Comparison of ENCODE assay signal across 8 cellular contexts in genomic region chr22:50582562-50583293, GRCh38. TPM values are rescaled to one million over a fixed set of nuclear protein-coding genes. Genes with fewer than 3 reads are reported as not detected.
DNase-seq lines count a peak whose midpoint lies in the region; TF ChIP-seq lines count a peak whose summit lies in the region.

Gene CHKB, minus strand, starts transcription at chr22:50582849. Its CDS starts 68 bp downstream, at chr22:50582781.

- no peaks in the 10 kb centered on the region for H3K27me3 ChIP-seq in HAP-1 (ENCODE audit: low read depth)
- no peaks in the 10 kb centered on the region for H3K27me3 ChIP-seq in MM.1S (replicated peaks; ENCODE audit: insufficient read depth, low read length)

- H3F3A ChIP-seq in MM.1S (ENCODE audit: insufficient read depth, low read length) = no peaks in the 10 kb centered on the region

- H3K79me2 ChIP-seq in MM.1S (ENCODE audit: low read length) = peaks cover 19% of the 10 kb centered on the region

- in situ Hi-C loops in HAP-1 (cut with MboI; ENCODE audit: low sequenced_read_pairs) = no loop called here

- no peaks in the 10 kb centered on the region for H4K20me1 ChIP-seq in MM.1S (ENCODE audit: insufficient read depth, low read length)

- H3K36me3 ChIP-seq in ES-I3 (ENCODE audit: insufficient read depth, low read length) (no peaks in the 10 kb centered on the region), HAP-1 (replicated peaks) (peaks cover 30% of the 10 kb centered on the region), MM.1S (replicated peaks; ENCODE audit: insufficient read depth, low read length) (no peaks in the 10 kb centered on the region)

- H2AFZ ChIP-seq in MM.1S (ENCODE audit: low read length) = peak within 1 kb of the TSS; percentile 98

- no peaks in the 10 kb centered on the region for H3K9me2 ChIP-seq in MM.1S (replicated peaks; ENCODE audit: insufficient read depth, low read length)

- no peaks in the 10 kb centered on the region for H3K9me3 Mint-ChIP-seq in nephron
- H3K9me3 Mint-ChIP-seq in stimulated activated naive CD8-positive, alpha-beta T cell treated with anti-CD3 and anti-CD28 coated beads, Interleukin-15, Interleukin-2, amounts not matched to agents 100 ng/mL and 50 ng/mL, for 24 hours = no peaks in the 10 kb centered on the region

- H3K4me3 ChIP-seq in HAP-1 = peak within 1 kb of the TSS; percentile 91
- H3K4me3 ChIP-seq in MM.1S (ENCODE audit: low read length) = peak within 1 kb of the TSS; percentile 97
- H3K4me3 ChIP-seq in fibroblast of the aortic adventitia (ENCODE audit: low read depth, low read length) = peak within 1 kb of the TSS; percentile 89

- H3K27ac Mint-ChIP-seq in nephron = peak within 1 kb of the TSS; percentile 76 to 95 (median 94)
- peak within 1 kb of the TSS; percentile 97 for H3K27ac Mint-ChIP-seq in stimulated activated naive CD8-positive, alpha-beta T cell treated with anti-CD3 and anti-CD28 coated beads, Interleukin-15, Interleukin-2, amounts not matched to agents 100 ng/mL and 50 ng/mL, for 24 hours

- H3K9me3 ChIP-seq in ES-I3 (ENCODE audit: control insufficient read depth, insufficient read depth, low read length) (no peaks in the 10 kb centered on the region), HAP-1 (no peaks in the 10 kb centered on the region), MM.1S (replicated peaks; ENCODE audit: insufficient read depth, low read length) (no peaks in the 10 kb centered on the region)

- H3K36me3 Mint-ChIP-seq in nephron (ENCODE audit: low read depth) = peaks cover 11% of the 10 kb centered on the region
- H3K36me3 Mint-ChIP-seq in stimulated activated naive CD8-positive, alpha-beta T cell treated with anti-CD3 and anti-CD28 coated beads, Interleukin-15, Interleukin-2, amounts not matched to agents 100 ng/mL and 50 ng/mL, for 24 hours (ENCODE audit: low read depth) = peaks cover 9% of the 10 kb centered on the region

- peak within 1 kb of the TSS; percentile 95 to 97 (median 95) for H3K4me3 Mint-ChIP-seq in nephron
- peak within 1 kb of the TSS; percentile 98 for H3K4me3 Mint-ChIP-seq in stimulated activated naive CD8-positive, alpha-beta T cell treated with anti-CD3 and anti-CD28 coated beads, Interleukin-15, Interleukin-2, amounts not matched to agents 100 ng/mL and 50 ng/mL, for 24 hours

- H3K27me3 Mint-ChIP-seq in nephron (ENCODE audit: low read depth) = no peaks in the 10 kb centered on the region
- no peaks in the 10 kb centered on the region for H3K27me3 Mint-ChIP-seq in stimulated activated naive CD8-positive, alpha-beta T cell treated with anti-CD3 and anti-CD28 coated beads, Interleukin-15, Interleukin-2, amounts not matched to agents 100 ng/mL and 50 ng/mL, for 24 hours

- H3K4me1 ChIP-seq in ES-I3 (ENCODE audit: insufficient read depth, low read length) (peaks cover 11% of the 10 kb centered on the region), HAP-1 (peaks cover 12% of the 10 kb centered on the region), MM.1S (ENCODE audit: low read length) (peaks cover 8% of the 10 kb centered on the region; the same call in 1 of the 2 replicates)

- DNase-seq in HAP-1 (ENCODE audit: low spot score in 2 of 2) (peak; percentile 98 to 99), MM.1S (peak; percentile 99), SIG-M5 (lab: John Stamatoyannopoulos, UW) (peak; percentile 86), activated gamma-delta T cell (lab: John Stamatoyannopoulos, UW) (peak; percentile 96), fibroblast of the aortic adventitia (ENCODE audit: low read depth) (peak; percentile 95)

- TF ChIP-seq CTCF in MM.1S (IDR thresholded peaks at IDR 0.05; ENCODE audit: low read length) (no peak), fibroblast of the aortic adventitia (IDR thresholded peaks at IDR 0.05; ENCODE audit: insufficient read depth, low read length) (no peak), nephron (IDR thresholded peaks at IDR 0.05; ENCODE audit: unreplicated experiment in 3 of 3) (no peak)

- peak within 1 kb of the TSS; percentile 93 for H3K4me2 ChIP-seq in MM.1S (ENCODE audit: low read depth, low read length)

- H3K9ac ChIP-seq in ES-I3 (ENCODE audit: low read depth, low read length) (peak within 1 kb of the TSS; percentile 99), MM.1S (ENCODE audit: low read length) (peak within 1 kb of the TSS; percentile 99)

- H3K27ac ChIP-seq in MM.1S (ENCODE audit: low read length) = peak within 1 kb of the TSS; percentile 94

- H3K4me1 Mint-ChIP-seq in nephron = peaks cover 6% of the 10 kb centered on the region
- peaks cover 21% of the 10 kb centered on the region for H3K4me1 Mint-ChIP-seq in stimulated activated naive CD8-positive, alpha-beta T cell treated with anti-CD3 and anti-CD28 coated beads, Interleukin-15, Interleukin-2, amounts not matched to agents 100 ng/mL and 50 ng/mL, for 24 hours (ENCODE audit: low read depth)

RNA-seq across cellular contexts. Expression of gene CHKB, which starts in this region (rescaled TPM):
- 20.2 and 27.5 TPM in 2 replicates for total RNA-seq in fibroblast of the aortic adventitia (ENCODE audit: low replicate concordance)

Comparison
In these comparisons a context has a peak if more than half of its experiments do, and no peak if none do; other contexts are left out.
1. Peak in every context shown above with its lines: DNase-seq, H3K4me3 ChIP-seq and H3K27ac ChIP-seq.